1 cellular context compared by ENCODE assay signal in the genomic region with DNA sequence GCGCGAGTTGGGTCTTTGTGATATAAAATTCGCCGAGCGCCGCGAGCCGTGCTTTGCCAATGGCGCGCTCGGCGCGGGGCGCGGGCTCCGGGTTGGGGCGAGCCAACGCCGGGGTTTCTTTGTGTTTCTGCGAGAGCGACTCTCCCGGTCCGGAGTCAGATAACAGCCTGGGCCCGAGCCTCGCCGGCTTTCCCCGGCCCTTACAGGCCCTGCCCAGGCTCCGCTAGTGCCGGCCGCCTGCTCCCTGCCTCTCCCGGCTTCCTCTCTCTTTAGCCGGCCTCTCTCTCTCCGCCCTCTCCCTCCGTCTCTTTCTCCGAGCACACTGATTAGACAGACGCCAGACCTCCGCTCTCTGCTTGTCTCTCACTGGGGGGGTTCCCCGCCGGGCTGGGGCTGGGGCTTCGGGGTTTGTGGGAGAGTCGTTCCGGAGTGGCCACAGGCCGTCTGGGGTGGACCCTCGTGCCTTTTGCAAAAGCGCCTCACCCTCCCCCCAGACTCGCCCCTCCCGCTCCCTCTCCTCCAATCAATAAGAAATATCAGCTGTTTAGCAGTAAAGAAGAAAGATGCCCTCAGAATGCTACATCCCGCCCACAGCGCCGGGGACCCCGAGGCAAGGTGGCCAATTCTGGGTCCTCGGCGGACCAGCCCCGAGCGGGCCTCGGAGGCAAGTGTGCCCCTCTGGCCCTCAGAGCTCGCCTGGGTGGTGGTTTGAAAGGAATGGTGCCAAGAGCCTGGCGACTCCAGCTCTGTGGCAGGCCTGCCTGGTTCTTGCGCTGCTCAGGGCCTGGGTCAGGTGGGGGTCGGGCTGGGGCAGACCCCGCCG.
TF ChIP-seq lines count a peak whose summit lies in the region.

No MANE protein-coding gene starts in this region.

TF ChIP-seq in endothelial cell of umbilical vein, 7 proteins besides CTCF, POLR2A, EP300 and RAD21:
- TF ChIP-seq FOS (IDR thresholded peaks at IDR 0.05; ENCODE audit: borderline replicate concordance, insufficient read depth, low read length) (no peak), POLR2AphosphoS5 (IDR thresholded peaks at IDR 0.05; ENCODE audit: insufficient read depth, low read depth, low read length) (no peak), EZH2 (IDR thresholded peaks at IDR 0.05; ENCODE audit: borderline replicate concordance, low read depth, low read length, severe bottlenecking) (no peak), JUN (IDR thresholded peaks at IDR 0.05; ENCODE audit: borderline replicate concordance, insufficient read depth, insufficient read length, low read depth) (no peak), GATA2 (IDR thresholded peaks at IDR 0.05; ENCODE audit: insufficient read depth, insufficient read length, low read depth, low read length) (no peak), MYC (IDR thresholded peaks at IDR 0.05; ENCODE audit: low read depth, low read length) (no peak)
- TF ChIP-seq, protein P1, sequence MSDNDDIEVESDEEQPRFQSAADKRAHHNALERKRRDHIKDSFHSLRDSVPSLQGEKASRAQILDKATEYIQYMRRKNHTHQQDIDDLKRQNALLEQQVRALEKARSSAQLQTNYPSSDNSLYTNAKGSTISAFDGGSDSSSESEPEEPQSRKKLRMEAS (IDR thresholded peaks at IDR 0.05; ENCODE audit: insufficient read depth, insufficient read length), result no peak
